8 cellular contexts compared by ENCODE assay signal in the genomic region with DNA sequence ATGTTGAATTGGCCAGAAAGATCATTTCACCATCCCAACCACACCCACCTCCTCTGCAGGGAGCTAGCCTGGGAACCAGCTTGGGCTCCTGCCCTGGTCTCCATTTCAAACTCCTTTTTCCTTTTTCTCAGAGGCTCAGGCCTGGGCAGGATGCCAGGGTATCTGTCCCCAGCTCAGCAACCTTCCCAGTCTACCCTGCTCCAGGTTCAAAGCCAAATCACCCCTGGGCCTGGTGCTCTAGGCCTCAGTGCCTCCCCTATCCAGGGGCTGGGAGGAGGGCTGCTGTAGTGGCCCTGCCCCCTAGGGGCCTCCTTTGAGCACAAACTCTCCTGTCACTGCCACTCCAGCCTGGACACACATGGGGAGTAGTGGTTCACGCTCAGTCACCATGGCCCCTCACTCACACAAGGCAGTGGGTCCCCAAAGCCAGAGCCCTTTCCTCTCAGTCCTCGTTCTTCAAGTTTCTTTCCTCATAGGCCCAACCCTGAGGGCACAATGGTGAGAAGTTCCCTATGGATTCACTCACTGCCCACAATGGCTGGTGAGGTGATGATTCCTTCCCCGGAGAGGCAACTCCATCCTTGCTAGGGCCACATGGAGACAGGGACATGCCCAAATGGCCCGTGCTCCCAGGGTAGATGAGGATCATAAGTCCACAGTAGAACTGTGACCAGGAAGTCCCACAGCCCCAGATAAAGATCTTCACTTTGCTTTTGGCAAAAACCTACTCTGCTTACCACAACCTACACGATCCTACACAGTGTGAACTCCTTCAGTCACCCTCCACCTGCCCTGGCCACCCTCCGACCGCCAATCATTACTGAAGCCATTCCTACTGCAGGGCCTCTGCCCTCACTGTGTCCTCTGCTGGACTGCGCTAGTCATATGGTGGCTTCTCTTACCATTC. TPM values are rescaled to one million over a fixed set of nuclear protein-coding genes. Genes with fewer than 3 reads are reported as not detected.
A peak's percentile ranks its signal among the peaks of the same experiment; 100 is the strongest.
DNase-seq lines count a peak whose midpoint lies in the region; ATAC-seq and TF ChIP-seq lines count a peak whose summit lies in the region.

No MANE protein-coding gene starts in this region.

- H3K27ac ChIP-seq in CD8-positive, alpha-beta memory T cell (ENCODE audit: low read depth, low read length), result peak overlapping the region; percentile 16

- POLR2A ChIA-PET in CD8-positive, alpha-beta memory T cell (lab: Charles Lee), result interaction anchor here (1.0 to 3.3 kb wide), 2 partner anchors 19 to 147 kb away, joined by 3 to 13 read pairs; a partner anchor contains a TSS

- H3K27ac Mint-ChIP-seq in CD8-positive, alpha-beta memory T cell, result peak overlapping the region in 7 of 8 donors; percentile 14 to 87 (median 64)
- H3K27ac Mint-ChIP-seq in chondrocyte (ENCODE audit: unreplicated experiment), result peak overlapping the region; percentile 96
- H3K27ac Mint-ChIP-seq in natural killer cell treated with Interleukin-12 subunit alpha and Interleukin-12 subunit beta and Interleukin-15 and Interleukin-18, amount 100 ng/mL, for 72 hours, result peak overlapping the region; percentile 64 to 92

- TF ChIP-seq CTCF in LNCaP clone FGC (IDR thresholded peaks at IDR 0.05; ENCODE audit: control insufficient read depth, extremely low read depth, insufficient read depth), result peak; percentile 19; the same call in 1 of the 2 replicates
- peak; percentile 19 for TF ChIP-seq CTCF in chondrocyte (IDR thresholded peaks at IDR 0.05)

- H3K4me1 ChIP-seq in CD8-positive, alpha-beta memory T cell (ENCODE audit: insufficient read depth, low read length), result peaks cover 54% of the 10 kb centered on the region

- CTCF ChIA-PET in CD8-positive, alpha-beta memory T cell (lab: Charles Lee), result interaction anchor here (0.7 to 8.1 kb wide), 4 partner anchors 48 to 184 kb away, joined by 3 to 68 read pairs (median 16); a partner anchor contains a TSS

- H3K27me3 ChIP-seq in CD8-positive, alpha-beta memory T cell (ENCODE audit: insufficient read depth, low read length, poor library complexity, severe bottlenecking), result no peaks in the 10 kb centered on the region

- no peaks in the 10 kb centered on the region for H3K36me3 ChIP-seq in CD8-positive, alpha-beta memory T cell (ENCODE audit: insufficient read depth, low read length)

- peak overlapping the region in 6 of 7 donors; percentile 5 to 86 (median 64) for H3K4me3 Mint-ChIP-seq in CD8-positive, alpha-beta memory T cell
- H3K4me3 Mint-ChIP-seq in chondrocyte (ENCODE audit: unreplicated experiment), result no peak overlapping the region
- H3K4me3 Mint-ChIP-seq in natural killer cell treated with Interleukin-12 subunit alpha and Interleukin-12 subunit beta and Interleukin-15 and Interleukin-18, amount 100 ng/mL, for 72 hours, result peak overlapping the region; percentile 56

- H3K9me3 ChIP-seq in CD8-positive, alpha-beta memory T cell (ENCODE audit: low read length), result no peaks in the 10 kb centered on the region

- H3K4me1 Mint-ChIP-seq in CD8-positive, alpha-beta memory T cell, result peaks cover 34 to 60% (median 38%) of the 10 kb centered on the region in 3 donors
- H3K4me1 Mint-ChIP-seq in chondrocyte (ENCODE audit: low read depth), result peaks cover 45% of the 10 kb centered on the region
- peaks cover 28 to 35% of the 10 kb centered on the region in 2 donors for H3K4me1 Mint-ChIP-seq in natural killer cell treated with Interleukin-12 subunit alpha and Interleukin-12 subunit beta and Interleukin-15 and Interleukin-18, amount 100 ng/mL, for 72 hours (ENCODE audit: low read depth in 2 of 2)

- H3K9me3 Mint-ChIP-seq in CD8-positive, alpha-beta memory T cell, result no peaks in the 10 kb centered on the region
- H3K9me3 Mint-ChIP-seq in chondrocyte (ENCODE audit: low read depth), result no peaks in the 10 kb centered on the region
- H3K9me3 Mint-ChIP-seq in natural killer cell treated with Interleukin-12 subunit alpha and Interleukin-12 subunit beta and Interleukin-15 and Interleukin-18, amount 100 ng/mL, for 72 hours, result no peaks in the 10 kb centered on the region

- no peak for DNase-seq in CD8-positive, alpha-beta memory T cell
- DNase-seq in LNCaP clone FGC (ENCODE audit: low read depth), result no peak
- peak; percentile 73 for DNase-seq in chondrocyte (ENCODE audit: low spot score)
- DNase-seq in natural killer cell treated with Interleukin-12 subunit alpha and Interleukin-12 subunit beta and Interleukin-15 and Interleukin-18, amount 100 ng/mL, for 72 hours (ENCODE audit: low spot score), result no peak
- no peak for DNase-seq in inferior parietal cortex (ENCODE audit: extremely low spot score)
- DNase-seq in NCI-H187 treated with DMSO at 0.1 percent for 48 hours (lab: John Stamatoyannopoulos, UW), result no peak
- no peak for DNase-seq in OCI-M2 (lab: John Stamatoyannopoulos, UW; ENCODE audit: unreplicated experiment)
- no peak for DNase-seq in NCI-H1105 (lab: John Stamatoyannopoulos, UW)

- H3K4me3 ChIP-seq in CD8-positive, alpha-beta memory T cell (ENCODE audit: low read length), result no peak overlapping the region
- H3K4me3 ChIP-seq in LNCaP clone FGC (ENCODE audit: low read depth, low read length), result no peak overlapping the region

- H3K27me3 Mint-ChIP-seq in CD8-positive, alpha-beta memory T cell, result peaks cover 0 to 4% of the 10 kb centered on the region in 2 donors
- no peaks in the 10 kb centered on the region for H3K27me3 Mint-ChIP-seq in chondrocyte (ENCODE audit: low read depth)
- no peaks in the 10 kb centered on the region for H3K27me3 Mint-ChIP-seq in natural killer cell treated with Interleukin-12 subunit alpha and Interleukin-12 subunit beta and Interleukin-15 and Interleukin-18, amount 100 ng/mL, for 72 hours

- peaks cover 0 to 14% (median 0%) of the 10 kb centered on the region in 3 donors for H3K36me3 Mint-ChIP-seq in CD8-positive, alpha-beta memory T cell
- H3K36me3 Mint-ChIP-seq in chondrocyte (ENCODE audit: low read depth), result no peaks in the 10 kb centered on the region
- H3K36me3 Mint-ChIP-seq in natural killer cell treated with Interleukin-12 subunit alpha and Interleukin-12 subunit beta and Interleukin-15 and Interleukin-18, amount 100 ng/mL, for 72 hours, result no peaks in the 10 kb centered on the region

- ATAC-seq in natural killer cell treated with Interleukin-12 subunit alpha and Interleukin-12 subunit beta and Interleukin-15 and Interleukin-18, amount 100 ng/mL, for 72 hours, result no peak

RNA-seq across cellular contexts. Expression of a gene that starts 1.6 kb away (rescaled TPM):
- total RNA-seq in CD8-positive, alpha-beta memory T cell, result 10 to 100 TPM; 32.9 to 43.2 TPM
- polyA plus RNA-seq in CD8-positive, alpha-beta memory T cell, result 28.7 TPM
- total RNA-seq in chondrocyte, result 22.2 to 25.5 TPM (median 24.4 TPM) in 3 replicates
- total RNA-seq in natural killer cell treated with Interleukin-12 subunit alpha and Interleukin-12 subunit beta and Interleukin-15 and Interleukin-18, amount 100 ng/mL, for 72 hours, result 10 to 100 TPM; 17.5 to 44.5 TPM

RNA-seq across cellular contexts. Expression of a gene that starts 12.1 kb away (rescaled TPM):
- total RNA-seq in CD8-positive, alpha-beta memory T cell, result 1 to 10 TPM; 1.4 to 2.5 TPM
- 0.89 TPM for polyA plus RNA-seq in CD8-positive, alpha-beta memory T cell
- 1.4 to 4.3 TPM (median 2.7 TPM) in 3 replicates for total RNA-seq in chondrocyte
- 1 to 10 TPM; 2.7 to 3.7 TPM for total RNA-seq in natural killer cell treated with Interleukin-12 subunit alpha and Interleukin-12 subunit beta and Interleukin-15 and Interleukin-18, amount 100 ng/mL, for 72 hours

RNA-seq across cellular contexts. Expression of a gene that starts 19.1 kb away (rescaled TPM):
- 10 to 100 TPM; 52.3 to 54.0 TPM for total RNA-seq in CD8-positive, alpha-beta memory T cell
- 54.7 TPM for polyA plus RNA-seq in CD8-positive, alpha-beta memory T cell
- total RNA-seq in chondrocyte, result 45.5 to 54.3 TPM (median 47.5 TPM) in 3 replicates
- 10 to 100 TPM; 53.4 to 67.2 TPM for total RNA-seq in natural killer cell treated with Interleukin-12 subunit alpha and Interleukin-12 subunit beta and Interleukin-15 and Interleukin-18, amount 100 ng/mL, for 72 hours

RNA-seq across cellular contexts. Expression of a gene that starts 19.2 kb away (rescaled TPM):
- total RNA-seq in CD8-positive, alpha-beta memory T cell, result 10 to 100 TPM; 73.8 to 75.5 TPM
- 52.2 TPM for polyA plus RNA-seq in CD8-positive, alpha-beta memory T cell
- total RNA-seq in chondrocyte, result 26.3 to 28.9 TPM (median 27.8 TPM) in 3 replicates
- total RNA-seq in natural killer cell treated with Interleukin-12 subunit alpha and Interleukin-12 subunit beta and Interleukin-15 and Interleukin-18, amount 100 ng/mL, for 72 hours, result 10 to 100 TPM; 47.9 to 74.4 TPM

RNA-seq across cellular contexts. Expression of a gene that starts 41.0 kb away (rescaled TPM):
- total RNA-seq in CD8-positive, alpha-beta memory T cell, result 10 to 100 TPM; 15.8 to 20.0 TPM
- 0.23 TPM for polyA plus RNA-seq in CD8-positive, alpha-beta memory T cell
- total RNA-seq in chondrocyte, result 75.3 to 83.8 TPM (median 77.2 TPM) in 3 replicates
- total RNA-seq in natural killer cell treated with Interleukin-12 subunit alpha and Interleukin-12 subunit beta and Interleukin-15 and Interleukin-18, amount 100 ng/mL, for 72 hours, result 10 to 100 TPM; 11.5 to 13.0 TPM
